Comparison of ENCODE assay signal across 8 cellular contexts in the genomic region with DNA sequence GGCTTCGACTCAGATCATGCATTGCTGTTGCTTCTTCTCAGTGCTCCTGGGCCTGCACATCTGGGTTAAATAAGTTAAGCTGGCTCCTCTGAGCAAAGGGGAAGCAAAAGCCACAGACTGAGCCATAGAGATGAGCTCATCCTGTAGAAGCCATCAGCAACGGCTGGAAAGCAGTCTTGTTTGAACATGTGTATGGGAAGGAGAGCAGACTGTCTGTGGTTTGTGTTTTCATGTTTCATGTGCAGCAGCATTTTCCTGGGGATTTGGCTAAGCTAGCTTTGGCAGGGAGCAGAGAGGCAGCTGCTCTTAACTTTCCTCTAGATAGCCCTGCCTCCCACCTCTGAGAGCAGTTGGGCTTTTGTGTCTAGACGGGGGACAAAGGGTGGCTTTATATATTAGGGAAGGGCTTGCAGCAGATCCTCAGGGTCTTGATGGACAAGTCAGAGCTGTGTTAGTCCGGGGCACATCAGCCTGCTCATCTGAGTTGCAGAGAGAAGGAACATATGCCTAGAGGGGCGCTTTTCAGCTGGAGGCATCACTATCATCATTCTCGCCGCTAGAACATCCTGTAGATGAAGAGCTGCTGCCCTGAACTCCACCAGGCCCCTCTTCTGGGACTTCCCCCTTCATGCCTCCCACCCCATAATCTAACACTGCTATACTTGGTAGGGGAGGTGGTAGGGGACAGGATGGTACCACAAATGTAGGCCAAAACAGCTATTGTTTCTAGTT. TPM values are rescaled to one million over a fixed set of nuclear protein-coding genes. Genes with fewer than 3 reads are reported as not detected.
DNase-seq lines count a peak whose midpoint lies in the region; ATAC-seq and TF ChIP-seq lines count a peak whose summit lies in the region.

No MANE protein-coding gene starts in this region.

- H4K5ac ChIP-seq in IMR-90 (ENCODE audit: low read depth, low read length), result peak overlapping the region; percentile 58

- peak overlapping the region; percentile 71 for H2BK20ac ChIP-seq in IMR-90 (ENCODE audit: low read depth, low read length)

- CTCF ChIA-PET in IMR-90 (lab: Yijun Ruan, JAX), result interaction anchor here (1.1 to 1.4 kb wide), 3 partner anchors 8 to 162 kb away, joined by 3 to 4 read pairs (median 4); no protein-coding TSS in a partner anchor
- CTCF ChIA-PET in activated CD4-positive, alpha-beta memory T cell treated with anti-CD3 and anti-CD28 coated beads, Interleukin-2, amount 10 ng/mL, durations not matched to agents 7 days and 5 days (lab: Charles Lee), result interaction anchor here (1.0 to 2.9 kb wide), 10 partner anchors 8 to 161 kb away, joined by 3 to 18 read pairs (median 5); partner anchors contain the start of gene DCPS

- peak overlapping the region; percentile 96; the same call in 2 of the 3 replicates for H2BK15ac ChIP-seq in IMR-90 (ENCODE audit: low read depth, low read length)

- H3K4ac ChIP-seq in IMR-90 (ENCODE audit: low read depth, low read length), result peak overlapping the region; percentile 85

- H3K4me3 Mint-ChIP-seq in activated CD4-positive, alpha-beta memory T cell treated with anti-CD3 and anti-CD28 coated beads, Interleukin-2, amount 10 ng/mL, durations not matched to agents 7 days and 5 days, result no peak overlapping the region

- POLR2A ChIA-PET in IMR-90 (lab: Charles Lee; ENCODE audit: unreplicated experiment), result interaction anchor here (0.8 to 1.2 kb wide), 2 partner anchors 13 to 115 kb away, joined by 3 to 4 read pairs; no protein-coding TSS in a partner anchor
- POLR2A ChIA-PET in activated CD4-positive, alpha-beta memory T cell treated with anti-CD3 and anti-CD28 coated beads, Interleukin-2, amount 10 ng/mL, durations not matched to agents 7 days and 5 days (lab: Charles Lee), result interaction anchor here (0.7 to 2.8 kb wide), 13 partner anchors 11 to 432 kb away, joined by 3 to 23 read pairs (median 3); partner anchors contain the start of genes DCPS, HYLS1 and ST3GAL4

- H4K8ac ChIP-seq in IMR-90 (ENCODE audit: low read depth in 2 of 2, low read length in 2 of 2), result peak overlapping the region; percentile 71 to 86; a peak in 3 of 4 replicates

- H2AK5ac ChIP-seq in IMR-90 (ENCODE audit: low read depth, low read length), result peak overlapping the region; percentile 91

- peak overlapping the region; percentile 92; the same call in 1 of the 2 replicates for H3K56ac ChIP-seq in IMR-90 (ENCODE audit: extremely low read depth, insufficient read depth, low read length)

- H2AFZ ChIP-seq in IMR-90 (replicated peaks; ENCODE audit: low read length, poor library complexity), result peak overlapping the region; percentile 91

- no peak for TF ChIP-seq EP300 in gastroesophageal sphincter (IDR thresholded peaks at IDR 0.05)

- peak overlapping the region; percentile 92 for H3K27ac ChIP-seq in IMR-90 (ENCODE audit: insufficient read depth, low read length)
- H3K27ac ChIP-seq in gastroesophageal sphincter, result peak overlapping the region; percentile 62 to 85 (median 84)

- no peaks in the 10 kb centered on the region for H3K27me3 Mint-ChIP-seq in activated CD4-positive, alpha-beta memory T cell treated with anti-CD3 and anti-CD28 coated beads, Interleukin-2, amount 10 ng/mL, durations not matched to agents 7 days and 5 days

- in situ Hi-C loops in IMR-90 (cut with MboI; ENCODE audit: low sequenced_read_pairs), result loop anchor here (10.0 to 25.0 kb wide), 3 partner anchors 96 to 1018 kb away; no protein-coding TSS in a partner anchor

- H3K9me3 ChIP-seq in IMR-90 (ENCODE audit: control insufficient read depth, insufficient read depth, low read length) (no peaks in the 10 kb centered on the region), gastroesophageal sphincter (no peaks in the 10 kb centered on the region)

- peaks cover 36% of the 10 kb centered on the region for H3K36me3 Mint-ChIP-seq in activated CD4-positive, alpha-beta memory T cell treated with anti-CD3 and anti-CD28 coated beads, Interleukin-2, amount 10 ng/mL, durations not matched to agents 7 days and 5 days (ENCODE audit: low read depth)

- no peak overlapping the region for H3K4me3 ChIP-seq in IMR-90 (ENCODE audit: insufficient read depth, low read depth, low read length)
- peak overlapping the region in 1 of 2 donors; percentile 24 for H3K4me3 ChIP-seq in gastroesophageal sphincter
- H3K4me3 ChIP-seq in skeletal muscle cell (ENCODE audit: low read depth, low read length), result peak overlapping the region; percentile 24

- 0% methylated on average over 1 of the region's 7 CpGs; no CpG with 5 or more reads in 1 of the 2 experiments for WGBS in IMR-90 (ENCODE audit: extremely low coverage in 2 of 2, insufficient read length in 1 of 2), 2 experiments
- WGBS in gastroesophageal sphincter (ENCODE audit: low coverage in 1 of 2), 2 donors, result 0 to 25% methylated on average over 1 of the region's 7 CpGs

- H3K36me3 ChIP-seq in IMR-90 (ENCODE audit: control insufficient read depth, insufficient read depth, low read length) (no peaks in the 10 kb centered on the region), gastroesophageal sphincter (peaks cover 0 to 11% of the 10 kb centered on the region in 2 donors)

- ATAC-seq in GM21381 (IDR thresholded peaks at IDR 0.05; ENCODE audit: unreplicated experiment), result peak; percentile 81
- ATAC-seq in IMR-90 (ENCODE audit: low read depth), result peak; percentile 86
- ATAC-seq in gastroesophageal sphincter, result peak; percentile 77

- peaks cover 4 to 18% of the 10 kb centered on the region in 2 experiments; a peak in 3 of 4 replicates for H3K79me1 ChIP-seq in IMR-90 (ENCODE audit: low read depth in 1 of 2, low read length in 2 of 2)

- H3K9me3 Mint-ChIP-seq in activated CD4-positive, alpha-beta memory T cell treated with anti-CD3 and anti-CD28 coated beads, Interleukin-2, amount 10 ng/mL, durations not matched to agents 7 days and 5 days, result no peaks in the 10 kb centered on the region

- H3K23ac ChIP-seq in IMR-90 (ENCODE audit: low read depth, low read length), result peak overlapping the region; percentile 78

- no TSS peak for BruUV-seq in IMR-90 (replicated peaks; lab: Mats Ljungman, UMichigan)

- peak; percentile 100 for DNase-seq in GF-D8 (lab: John Stamatoyannopoulos, UW)
- peak; percentile 97 for DNase-seq in IMR-90
- peak; percentile 44 for DNase-seq in activated CD4-positive, alpha-beta memory T cell treated with anti-CD3 and anti-CD28 coated beads, Interleukin-2, amount 10 ng/mL, durations not matched to agents 7 days and 5 days
- DNase-seq in skeletal muscle cell (ENCODE audit: low read depth), result peak; percentile 91
- DNase-seq in NCI-H1417 (lab: John Stamatoyannopoulos, UW), result no peak
- DNase-seq in NCI-H510A treated with DMSO at 0.1 percent for 48 hours (lab: John Stamatoyannopoulos, UW), result no peak

- peak; percentile 25 for TF ChIP-seq RAD21 in IMR-90 (IDR thresholded peaks at IDR 0.05; ENCODE audit: low read length)

- peak overlapping the region; percentile 93 for H2BK5ac ChIP-seq in IMR-90 (ENCODE audit: low read depth, low read length, poor library complexity, severe bottlenecking)

- H3K4me1 ChIP-seq in IMR-90 (ENCODE audit: control insufficient read depth, insufficient read depth, low read length), result peaks cover 18% of the 10 kb centered on the region
- peaks cover 0 to 31% (median 5%) of the 10 kb centered on the region in 3 donors for H3K4me1 ChIP-seq in gastroesophageal sphincter

- TF ChIP-seq POLR2A in IMR-90 (IDR thresholded peaks at IDR 0.05; ENCODE audit: low read depth, low read length), result no peak
- TF ChIP-seq POLR2A in gastroesophageal sphincter (IDR thresholded peaks at IDR 0.05), result no peak

- peak overlapping the region; percentile 61 for H3K14ac ChIP-seq in IMR-90 (replicated peaks; ENCODE audit: low read depth, low read length)

- intact Hi-C loops in IMR-90 (cut with micrococcal nuclease), result loop anchor here (1.0 to 10.0 kb wide), 5 partner anchors 15 to 1176 kb away; partner anchors contain the start of gene DCPS

- peak overlapping the region; percentile 85 for H3K4me2 ChIP-seq in IMR-90 (ENCODE audit: low read depth, low read length)

- TF ChIP-seq CTCF in IMR-90 (conservative IDR thresholded peaks at IDR 0.05; ENCODE audit: low read depth, low read length) (no peak), gastroesophageal sphincter (IDR thresholded peaks at IDR 0.05) (no peak)

- H3K9me1 ChIP-seq in IMR-90 (ENCODE audit: insufficient read depth, low read length), result peaks cover 18% of the 10 kb centered on the region

- peak overlapping the region; percentile 78 for H2BK120ac ChIP-seq in IMR-90 (ENCODE audit: low read depth, low read length)

- dilution Hi-C loops in IMR-90 (cut with HindIII; ENCODE audit: low sequenced_read_pairs, unreplicated experiment), result no loop called here

- H3K4me1 Mint-ChIP-seq in activated CD4-positive, alpha-beta memory T cell treated with anti-CD3 and anti-CD28 coated beads, Interleukin-2, amount 10 ng/mL, durations not matched to agents 7 days and 5 days, result peaks cover 33% of the 10 kb centered on the region

- peak overlapping the region; percentile 77 for H3K18ac ChIP-seq in IMR-90 (ENCODE audit: low read depth, low read length)

- H3K27me3 ChIP-seq in IMR-90 (ENCODE audit: control insufficient read depth, insufficient read depth, low read length) (no peaks in the 10 kb centered on the region), gastroesophageal sphincter (no peaks in the 10 kb centered on the region)

- H2AK9ac ChIP-seq in IMR-90 (replicated peaks; ENCODE audit: low read depth, low read length, poor library complexity), result peak overlapping the region; percentile 98

- H3K27ac Mint-ChIP-seq in activated CD4-positive, alpha-beta memory T cell treated with anti-CD3 and anti-CD28 coated beads, Interleukin-2, amount 10 ng/mL, durations not matched to agents 7 days and 5 days, result peak overlapping the region; percentile 78

- peak overlapping the region; percentile 96 for H4K91ac ChIP-seq in IMR-90 (ENCODE audit: insufficient read depth, low read depth, low read length)

- H3K9ac ChIP-seq in IMR-90 (ENCODE audit: low read depth, low read length), result peak overlapping the region; percentile 78

- H4K20me1 ChIP-seq in IMR-90 (ENCODE audit: insufficient read depth, low read length), result no peaks in the 10 kb centered on the region

RNA-seq across cellular contexts. Expression of gene DCPS, which starts 14.9 kb away (rescaled TPM):
- total RNA-seq in IMR-90 (2012; rRNA removed) (18.6 and 19.7 TPM in 2 replicates), gastroesophageal sphincter (10 to 100 TPM; 11.8 to 20.6 (median 15.9) TPM)
- 34.8 and 35.0 TPM in 2 replicates for polyA plus RNA-seq in IMR-90 (2012; rRNA removed)
- polyA plus RNA-seq in IMR-90 (2012; cell fraction: cytosol; rRNA removed), result 26.7 and 31.4 TPM in 2 replicates
- 12.2 and 12.5 TPM in 2 replicates for polyA plus RNA-seq in IMR-90 (2012; cell fraction: nucleus; rRNA removed; ENCODE audit: low replicate concordance)
- 10 to 100 TPM; 34.5 to 35.8 TPM for total RNA-seq in activated CD4-positive, alpha-beta memory T cell treated with anti-CD3 and anti-CD28 coated beads, Interleukin-2, amount 10 ng/mL, durations not matched to agents 7 days and 5 days

RNA-seq across cellular contexts. Expression of gene TIRAP, which starts 35.9 kb away (rescaled TPM):
- total RNA-seq in IMR-90 (2012; rRNA removed) (3.0 and 3.6 TPM in 2 replicates), gastroesophageal sphincter (10 to 100 TPM in 3 of 4 donors, 1 to 10 TPM in 1; 6.6 to 18.1 (median 13.5) TPM)
- 6.4 and 7.4 TPM in 2 replicates for polyA plus RNA-seq in IMR-90 (2012; rRNA removed)
- 4.4 and 5.8 TPM in 2 replicates for polyA plus RNA-seq in IMR-90 (2012; cell fraction: cytosol; rRNA removed)
- polyA plus RNA-seq in IMR-90 (2012; cell fraction: nucleus; rRNA removed; ENCODE audit: low replicate concordance), result 5.1 and 8.0 TPM in 2 replicates
- 10 to 100 TPM; 14.2 to 17.0 TPM for total RNA-seq in activated CD4-positive, alpha-beta memory T cell treated with anti-CD3 and anti-CD28 coated beads, Interleukin-2, amount 10 ng/mL, durations not matched to agents 7 days and 5 days

RNA-seq across cellular contexts. Expression of gene ST3GAL4, which starts 36.7 kb away (rescaled TPM):
- total RNA-seq in IMR-90 (2012; rRNA removed), result 12.5 and 17.0 TPM in 2 replicates
- polyA plus RNA-seq in IMR-90 (2012; rRNA removed), result 18.3 and 19.7 TPM in 2 replicates
- 19.6 and 25.9 TPM in 2 replicates for polyA plus RNA-seq in IMR-90 (2012; cell fraction: cytosol; rRNA removed)
- 12.5 and 20.7 TPM in 2 replicates for polyA plus RNA-seq in IMR-90 (2012; cell fraction: nucleus; rRNA removed; ENCODE audit: low replicate concordance)
- 1 to 10 TPM; 7.4 to 8.5 TPM for total RNA-seq in activated CD4-positive, alpha-beta memory T cell treated with anti-CD3 and anti-CD28 coated beads, Interleukin-2, amount 10 ng/mL, durations not matched to agents 7 days and 5 days
- 10 to 100 TPM; 42.1 to 56.2 (median 47.2) TPM for total RNA-seq in gastroesophageal sphincter

RNA-seq across cellular contexts. Expression of gene FOXRED1, which starts 49.9 kb away (rescaled TPM):
- total RNA-seq in IMR-90 (2012; rRNA removed) (15.1 and 15.3 TPM in 2 replicates), gastroesophageal sphincter (10 to 100 TPM in 3 of 4 donors, 1 to 10 TPM in 1; 9.9 to 17.4 (median 14.5) TPM)
- polyA plus RNA-seq in IMR-90 (2012; rRNA removed), result 28.3 and 28.8 TPM in 2 replicates
- 15.9 and 25.4 TPM in 2 replicates for polyA plus RNA-seq in IMR-90 (2012; cell fraction: cytosol; rRNA removed)
- 49.6 and 75.7 TPM in 2 replicates for polyA plus RNA-seq in IMR-90 (2012; cell fraction: nucleus; rRNA removed; ENCODE audit: low replicate concordance)
- 10 to 100 TPM; 34.4 to 36.4 TPM for total RNA-seq in activated CD4-positive, alpha-beta memory T cell treated with anti-CD3 and anti-CD28 coated beads, Interleukin-2, amount 10 ng/mL, durations not matched to agents 7 days and 5 days

RNA-seq across cellular contexts. Expression of gene SRPRA, which starts 50.1 kb away (rescaled TPM):
- total RNA-seq in IMR-90 (2012; rRNA removed) (105 and 108 TPM in 2 replicates), gastroesophageal sphincter (10 to 100 TPM; 84.1 to 87.1 (median 86.7) TPM)
- 126 and 131 TPM in 2 replicates for polyA plus RNA-seq in IMR-90 (2012; rRNA removed)
- polyA plus RNA-seq in IMR-90 (2012; cell fraction: cytosol; rRNA removed), result 88.5 and 95.3 TPM in 2 replicates
- polyA plus RNA-seq in IMR-90 (2012; cell fraction: nucleus; rRNA removed; ENCODE audit: low replicate concordance), result 126 and 190 TPM in 2 replicates
- total RNA-seq in activated CD4-positive, alpha-beta memory T cell treated with anti-CD3 and anti-CD28 coated beads, Interleukin-2, amount 10 ng/mL, durations not matched to agents 7 days and 5 days, result 100 to 1,000 TPM; 121 to 125 TPM

Comparison
In these comparisons a context has a peak if more than half of its experiments do, and no peak if none do; other contexts are left out.
1. DNase-seq: peak in GF-D8 (single experiment), IMR-90 (single experiment), activated CD4-positive, alpha-beta memory T cell treated with anti-CD3 and anti-CD28 coated beads, Interleukin-2, amount 10 ng/mL, durations not matched to agents 7 days and 5 days (single experiment) and skeletal muscle cell (single experiment); none in NCI-H1417 (0 of 3) and NCI-H510A treated with DMSO at 0.1 percent for 48 hours (single experiment).
2. Peak in every context shown above with its lines, with median percentiles within 50 percentile points of each other: ATAC-seq.